In genomic region chr22:37240240-37240940, GRCh38 we compare ENCODE assay signal across 1 cellular context.
A peak's percentile ranks its signal among the peaks of the same experiment; 100 is the strongest.
TF ChIP-seq lines count a peak whose summit lies in the region.

No MANE protein-coding gene starts in this region.

TF ChIP-seq in GM12878, 131 proteins besides CTCF, POLR2A, EP300 and RAD21:
- TF ChIP-seq MEF2B (IDR thresholded peaks at IDR 0.05; ENCODE audit: partially characterized antibody, poor library complexity, severe bottlenecking) (peak; percentile 60), KAT2A (conservative IDR thresholded peaks at IDR 0.05; ENCODE audit: control insufficient read depth, low read depth, low read length) (no peak), STAT1 (conservative IDR thresholded peaks at IDR 0.05) (no peak), POLR2AphosphoS5 (IDR thresholded peaks at IDR 0.05; ENCODE audit: low read length) (0 out of 2 replicates have a peak, but pooled peaks have one; percentile 4), BCL3 (IDR thresholded peaks at IDR 0.05; ENCODE audit: borderline replicate concordance, insufficient read depth, low read depth, low read length, poor library complexity, severe bottlenecking) (no peak), CHD2 (IDR thresholded peaks at IDR 0.05; ENCODE audit: borderline replicate concordance, low read depth, low read length) (no peak)
